In genomic region chr2:10303634-10304378, GRCh38 we compare ENCODE assay signal across 8 cellular contexts. TPM values are rescaled to one million over a fixed set of nuclear protein-coding genes. Genes with fewer than 3 reads are reported as not detected.
A peak's percentile ranks its signal among the peaks of the same experiment; 100 is the strongest.
DNase-seq lines count a peak whose midpoint lies in the region; ATAC-seq and TF ChIP-seq lines count a peak whose summit lies in the region.

No MANE protein-coding gene starts in this region.

- no peaks in the 10 kb centered on the region for H3F3A ChIP-seq in Loucy (ENCODE audit: low read depth)

- H3K9me3 ChIP-seq in Loucy (ENCODE audit: insufficient read depth, low read depth, low read length), result no peaks in the 10 kb centered on the region
- H3K9me3 ChIP-seq in endodermal cell (ENCODE audit: control insufficient read depth, low read length), result no peaks in the 10 kb centered on the region
- H3K9me3 ChIP-seq in stomach smooth muscle (ENCODE audit: control insufficient read depth in 2 of 2, low read length in 2 of 2), result no peaks in the 10 kb centered on the region

- H3K27ac ChIP-seq in endodermal cell (ENCODE audit: low read depth, low read length), result no peak overlapping the region
- no peak overlapping the region for H3K27ac ChIP-seq in stomach smooth muscle (ENCODE audit: low read length)

- no peaks in the 10 kb centered on the region for H3K9me2 ChIP-seq in Loucy (replicated peaks; ENCODE audit: low read depth, low read length)

- H3K4me3 ChIP-seq in AG04449 (ENCODE audit: low read depth, low read length), result peak overlapping the region; percentile 69
- peak overlapping the region; percentile 77 for H3K4me3 ChIP-seq in Loucy (ENCODE audit: low read length, poor library complexity, severe bottlenecking)
- H3K4me3 ChIP-seq in endodermal cell (ENCODE audit: low read length), result peak overlapping the region; percentile 82
- H3K4me3 ChIP-seq in stomach smooth muscle (ENCODE audit: low read length in 2 of 2), result peak overlapping the region; percentile 87 to 88

- DNase-seq in AG04449 (ENCODE audit: low read depth, low spot score) (no peak), endodermal cell (peak; percentile 79), mesothelial cell of epicardium (ENCODE audit: low spot score in 2 of 2, unreplicated experiment in 2 of 2) (peak in 1 of 2 experiments; percentile 70), cortex of kidney (lab: John Stamatoyannopoulos, UW) (no peak)
- peak; percentile 47 to 55 for DNase-seq in activated CD4-positive, alpha-beta T cell treated with anti-CD3 and anti-CD28 coated beads, Interleukin-2, amount 50 U/mL, for 48 hours

- H3K27me3 ChIP-seq in Loucy (ENCODE audit: insufficient read depth, low read length, poor library complexity, severe bottlenecking) (no peaks in the 10 kb centered on the region), endodermal cell (ENCODE audit: control insufficient read depth, insufficient read depth, low read length, poor library complexity, severe bottlenecking) (peaks cover 47% of the 10 kb centered on the region), stomach smooth muscle (ENCODE audit: control insufficient read depth in 1 of 2, insufficient read depth in 2 of 2, low read length in 2 of 2) (no peaks in the 10 kb centered on the region)

- H3K27ac Mint-ChIP-seq in endodermal cell (no peak overlapping the region), mesothelial cell of epicardium (no peak overlapping the region)

- no peaks in the 10 kb centered on the region for H3K9me3 Mint-ChIP-seq in endodermal cell
- peaks cover 3% of the 10 kb centered on the region for H3K9me3 Mint-ChIP-seq in mesothelial cell of epicardium

- H3K4me1 ChIP-seq in Loucy (ENCODE audit: insufficient read depth, low read length, poor library complexity, severe bottlenecking) (peaks cover 46% of the 10 kb centered on the region), endodermal cell (ENCODE audit: control insufficient read depth, insufficient read depth, low read length) (no peaks in the 10 kb centered on the region), stomach smooth muscle (ENCODE audit: control insufficient read depth, insufficient read depth, low read length) (peaks cover 27% of the 10 kb centered on the region)

- POLR2A ChIA-PET in AG04449 (lab: Yijun Ruan, JAX), result interaction anchor here (0.7 kb wide), 1 partner anchor 26 kb away, joined by 3 read pairs; no protein-coding TSS in a partner anchor

- peak overlapping the region; percentile 92 for H3K4me2 ChIP-seq in Loucy (ENCODE audit: low read depth, low read length, poor library complexity, severe bottlenecking)

- peaks cover 40% of the 10 kb centered on the region for H4K20me1 ChIP-seq in Loucy (ENCODE audit: insufficient read depth, low read length, poor library complexity, severe bottlenecking)

- ATAC-seq in GM18909 (IDR thresholded peaks at IDR 0.05; ENCODE audit: poor library complexity, unreplicated experiment), result peak; percentile 29

- WGBS in endodermal cell (ENCODE audit: insufficient coverage in 1 of 2, insufficient read length in 1 of 2), 2 experiments, result 2 to 3% methylated on average over 41 to 59 of the region's 59 CpGs

- H3K36me3 Mint-ChIP-seq in endodermal cell (ENCODE audit: low read depth) (no peaks in the 10 kb centered on the region), mesothelial cell of epicardium (no peaks in the 10 kb centered on the region)

- H3K9ac ChIP-seq in Loucy (ENCODE audit: low read depth, low read length, poor library complexity, severe bottlenecking) (peak overlapping the region; percentile 75), endodermal cell (ENCODE audit: extremely low read depth, low read length, poor library complexity, severe bottlenecking) (peak overlapping the region; percentile 15), stomach smooth muscle (ENCODE audit: low read length in 2 of 2) (peak overlapping the region; percentile 51 to 55)

- H3K27me3 Mint-ChIP-seq in endodermal cell (ENCODE audit: insufficient read depth) (peaks cover 51% of the 10 kb centered on the region), mesothelial cell of epicardium (ENCODE audit: low read depth) (peaks cover 30% of the 10 kb centered on the region)

- 0 out of 2 replicates have a peak overlapping the region, but pooled peaks have one; percentile 9 for H2AFZ ChIP-seq in Loucy (ENCODE audit: low read length)

- H3K4me1 Mint-ChIP-seq in endodermal cell, result peaks cover 28% of the 10 kb centered on the region
- peaks cover 27% of the 10 kb centered on the region for H3K4me1 Mint-ChIP-seq in mesothelial cell of epicardium

- H3K36me3 ChIP-seq in Loucy (ENCODE audit: insufficient read depth, low read length) (no peaks in the 10 kb centered on the region), endodermal cell (ENCODE audit: control insufficient read depth, insufficient read depth, low read length) (no peaks in the 10 kb centered on the region), stomach smooth muscle (ENCODE audit: control insufficient read depth in 2 of 2, insufficient read depth in 2 of 2, low read length in 2 of 2) (peaks cover 0 to 2% of the 10 kb centered on the region in 2 donors)

- H3K79me2 ChIP-seq in Loucy (ENCODE audit: insufficient read depth, low read length), result peaks cover 65% of the 10 kb centered on the region

- TF ChIP-seq CTCF in AG04449 (IDR thresholded peaks at IDR 0.05; ENCODE audit: insufficient read depth, low read length, missing control alignments) (peak; percentile 24), Loucy (conservative IDR thresholded peaks at IDR 0.05; ENCODE audit: low read length) (peak; percentile 50), endodermal cell (conservative IDR thresholded peaks at IDR 0.05) (peak; percentile 19), mesothelial cell of epicardium (IDR thresholded peaks at IDR 0.05; ENCODE audit: unreplicated experiment) (no peak)

- CTCF ChIA-PET in AG04449 (lab: Yijun Ruan, JAX), result interaction anchor here (0.6 to 3.1 kb wide), 15 partner anchors 10 to 179 kb away, joined by 3 to 14 read pairs (median 4); no protein-coding TSS in a partner anchor

- peak overlapping the region; percentile 73 for H3K4me3 Mint-ChIP-seq in endodermal cell
- H3K4me3 Mint-ChIP-seq in mesothelial cell of epicardium, result peak overlapping the region; percentile 86

RNA-seq across cellular contexts. Expression of gene HPCAL1, which starts 1.1 kb away (rescaled TPM):
- total RNA-seq in endodermal cell (1 to 10 TPM; 6.8 to 8.1 TPM), mesothelial cell of epicardium (17.4 to 20.0 TPM (median 17.5 TPM) in 3 replicates)
- 17.6 TPM for polyA plus RNA-seq in endodermal cell (2013, experiment 1 of 2)
- 14.0 TPM for polyA plus RNA-seq in endodermal cell (2013, experiment 2 of 2)

Comparison
In these comparisons a context has a peak if more than half of its experiments do, and no peak if none do; other contexts are left out.
1. DNase-seq: peak in activated CD4-positive, alpha-beta T cell treated with anti-CD3 and anti-CD28 coated beads, Interleukin-2, amount 50 U/mL, for 48 hours (2 of 2) and endodermal cell (single experiment); none in AG04449 (single experiment) and cortex of kidney (single experiment).
2. H3K9ac ChIP-seq: peak in every context shown above with its lines; median percentile 75 in Loucy; 53 in stomach smooth muscle; 15 in endodermal cell.
3. Peak in every context shown above with its lines, with median percentiles within 50 percentile points of each other: H3K4me3 ChIP-seq.